17 cellular contexts compared by ENCODE assay signal in genomic region chr11:83610996-83611395, GRCh38.
"Had no signal": no experiment of that assay in that cellular context is flagged by ENCODE, and none has a peak within 500 bp of the region (broad histone marks: within the 10 kb centered on the region; RNA-seq: fewer than 3 reads in every experiment).

No MANE protein-coding gene starts in this region.

- H3K27ac ChIP-seq: esophagus squamous epithelium, right lobe of liver, thoracic aorta, upper lobe of right lung had no signal

- DNase-seq: activated CD4-positive, alpha-beta T cell treated with anti-CD3 and anti-CD28 coated beads, Interleukin-2, amount 10 ng/mL, durations not matched to agents 24 days and 14 days; activated CD8-positive, alpha-beta memory T cell treated with anti-CD3 and anti-CD28 coated beads, Interleukin-2, amount 50 U/mL, for 4 hours; activated naive CD4-positive, alpha-beta T cell treated with anti-CD3 and anti-CD28 coated beads, Interleukin-2, amount 50 U/mL, for 16 hours; activated T-cell treated with anti-CD3 and anti-CD28 coated beads, Interleukin-2, amount 50 U/mL, for 4 hours; dermis blood vessel endothelial cell; effector memory CD8-positive, alpha-beta T cell; esophagus squamous epithelium; right lobe of liver; small intestine; stimulated activated CD4-positive, alpha-beta T cell treated with anti-CD3 and anti-CD28 coated beads, Interleukin-15, amount 100 ng/mL, for 24 hours; stimulated activated CD4-positive, alpha-beta T cell treated with anti-CD3 and anti-CD28 coated beads, Interleukin-2, amount 100 ng/mL, for 48 hours; stimulated activated naive CD8-positive, alpha-beta T cell treated with anti-CD3 and anti-CD28 coated beads, Interleukin-15, amount 100 ng/mL, for 72 hours; upper lobe of right lung had no signal

- ATAC-seq: activated T-cell treated with anti-CD3 and anti-CD28 coated beads, Interleukin-2, amount 50 U/mL, for 4 hours; effector memory CD8-positive, alpha-beta T cell; left lobe of liver; right lobe of liver; stimulated activated naive CD8-positive, alpha-beta T cell treated with anti-CD3 and anti-CD28 coated beads, Interleukin-15, amount 100 ng/mL, for 72 hours; upper lobe of right lung had no signal

- H3K4me1 Mint-ChIP-seq: activated CD4-positive, alpha-beta T cell treated with anti-CD3 and anti-CD28 coated beads, Interleukin-2, amount 10 ng/mL, durations not matched to agents 24 days and 14 days; stimulated activated naive CD8-positive, alpha-beta T cell treated with anti-CD3 and anti-CD28 coated beads, Interleukin-15, amount 100 ng/mL, for 72 hours had no signal

- H3K4me1 ChIP-seq: right lobe of liver, upper lobe of right lung had no signal

- H3K27me3 Mint-ChIP-seq: activated CD4-positive, alpha-beta T cell treated with anti-CD3 and anti-CD28 coated beads, Interleukin-2, amount 10 ng/mL, durations not matched to agents 24 days and 14 days; effector memory CD8-positive, alpha-beta T cell; stimulated activated naive CD8-positive, alpha-beta T cell treated with anti-CD3 and anti-CD28 coated beads, Interleukin-15, amount 100 ng/mL, for 72 hours had no signal

- H3K9me3 Mint-ChIP-seq: activated CD4-positive, alpha-beta T cell treated with anti-CD3 and anti-CD28 coated beads, Interleukin-2, amount 10 ng/mL, durations not matched to agents 24 days and 14 days; activated T-cell treated with anti-CD3 and anti-CD28 coated beads, Interleukin-2, amount 50 U/mL, for 4 hours; stimulated activated naive CD8-positive, alpha-beta T cell treated with anti-CD3 and anti-CD28 coated beads, Interleukin-15, amount 100 ng/mL, for 72 hours; T-helper 1 cell treated with Interleukin-12 subunit alpha and Interleukin-12 subunit beta and Interleukin-4 antibody, amounts not matched to agents 30 μg/mL and 1 μg/mL, for 36 hours had no signal

- H3K4me3 Mint-ChIP-seq: activated CD4-positive, alpha-beta T cell treated with anti-CD3 and anti-CD28 coated beads, Interleukin-2, amount 10 ng/mL, durations not matched to agents 24 days and 14 days; activated T-cell treated with anti-CD3 and anti-CD28 coated beads, Interleukin-2, amount 50 U/mL, for 4 hours; effector memory CD8-positive, alpha-beta T cell; neural crest cell; stimulated activated naive CD8-positive, alpha-beta T cell treated with anti-CD3 and anti-CD28 coated beads, Interleukin-15, amount 100 ng/mL, for 72 hours; T-helper 1 cell treated with Interleukin-12 subunit alpha and Interleukin-12 subunit beta and Interleukin-4 antibody, amounts not matched to agents 30 μg/mL and 1 μg/mL, for 36 hours had no signal

- H3K27ac Mint-ChIP-seq: activated CD4-positive, alpha-beta T cell treated with anti-CD3 and anti-CD28 coated beads, Interleukin-2, amount 10 ng/mL, durations not matched to agents 24 days and 14 days; effector memory CD8-positive, alpha-beta T cell; stimulated activated naive CD8-positive, alpha-beta T cell treated with anti-CD3 and anti-CD28 coated beads, Interleukin-15, amount 100 ng/mL, for 72 hours; T-helper 1 cell treated with Interleukin-12 subunit alpha and Interleukin-12 subunit beta and Interleukin-4 antibody, amounts not matched to agents 30 μg/mL and 1 μg/mL, for 36 hours had no signal

- H3K27me3 ChIP-seq: esophagus squamous epithelium, right lobe of liver, upper lobe of right lung had no signal
